8 cellular contexts compared by ENCODE assay signal in the genomic region with DNA sequence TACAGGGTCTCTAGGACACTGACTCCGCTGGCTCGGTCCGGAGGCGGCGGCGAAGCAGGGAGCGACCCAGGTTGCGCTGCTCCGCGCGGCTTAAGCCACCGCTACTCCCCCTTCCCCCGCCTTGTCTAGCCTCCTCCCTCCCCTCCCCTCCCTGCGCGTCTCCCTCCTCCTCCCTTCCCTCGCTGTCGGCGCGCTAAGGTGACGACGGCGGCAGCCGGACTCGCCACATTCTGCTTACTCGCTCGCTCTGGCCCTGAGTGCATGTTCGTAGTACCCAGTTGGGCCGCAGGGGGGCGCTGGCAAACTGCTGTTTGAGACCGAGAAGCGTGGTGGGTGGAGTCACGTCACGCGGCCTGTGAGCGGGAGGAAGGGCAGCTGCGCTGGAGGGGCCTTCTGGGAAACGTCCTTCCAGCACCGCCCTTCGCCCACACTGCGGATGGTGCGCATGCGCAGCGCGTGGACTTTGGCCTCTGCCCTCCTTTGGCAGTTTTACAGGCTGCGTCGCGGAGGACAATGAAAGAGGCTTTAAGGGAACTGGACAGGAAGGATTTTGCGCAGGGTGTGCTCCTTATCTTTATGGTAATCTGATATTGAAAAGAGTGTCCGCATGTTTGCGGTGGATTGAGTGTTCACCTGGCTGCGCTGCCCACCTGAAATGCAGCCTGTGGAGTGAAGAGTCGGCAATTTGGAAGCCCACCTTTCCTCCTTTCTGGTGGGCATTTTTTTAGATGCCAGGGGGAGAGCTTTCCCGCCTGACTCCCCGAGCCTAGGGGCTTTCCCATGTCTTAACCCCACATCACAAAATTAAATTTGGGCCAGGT. TPM values are rescaled to one million over a fixed set of nuclear protein-coding genes. Genes with fewer than 3 reads are reported as not detected.
A peak's percentile ranks its signal among the peaks of the same experiment; 100 is the strongest.
DNase-seq lines count a peak whose midpoint lies in the region; ATAC-seq, FAIRE-seq and TF ChIP-seq lines count a peak whose summit lies in the region.

A gene with protein sequence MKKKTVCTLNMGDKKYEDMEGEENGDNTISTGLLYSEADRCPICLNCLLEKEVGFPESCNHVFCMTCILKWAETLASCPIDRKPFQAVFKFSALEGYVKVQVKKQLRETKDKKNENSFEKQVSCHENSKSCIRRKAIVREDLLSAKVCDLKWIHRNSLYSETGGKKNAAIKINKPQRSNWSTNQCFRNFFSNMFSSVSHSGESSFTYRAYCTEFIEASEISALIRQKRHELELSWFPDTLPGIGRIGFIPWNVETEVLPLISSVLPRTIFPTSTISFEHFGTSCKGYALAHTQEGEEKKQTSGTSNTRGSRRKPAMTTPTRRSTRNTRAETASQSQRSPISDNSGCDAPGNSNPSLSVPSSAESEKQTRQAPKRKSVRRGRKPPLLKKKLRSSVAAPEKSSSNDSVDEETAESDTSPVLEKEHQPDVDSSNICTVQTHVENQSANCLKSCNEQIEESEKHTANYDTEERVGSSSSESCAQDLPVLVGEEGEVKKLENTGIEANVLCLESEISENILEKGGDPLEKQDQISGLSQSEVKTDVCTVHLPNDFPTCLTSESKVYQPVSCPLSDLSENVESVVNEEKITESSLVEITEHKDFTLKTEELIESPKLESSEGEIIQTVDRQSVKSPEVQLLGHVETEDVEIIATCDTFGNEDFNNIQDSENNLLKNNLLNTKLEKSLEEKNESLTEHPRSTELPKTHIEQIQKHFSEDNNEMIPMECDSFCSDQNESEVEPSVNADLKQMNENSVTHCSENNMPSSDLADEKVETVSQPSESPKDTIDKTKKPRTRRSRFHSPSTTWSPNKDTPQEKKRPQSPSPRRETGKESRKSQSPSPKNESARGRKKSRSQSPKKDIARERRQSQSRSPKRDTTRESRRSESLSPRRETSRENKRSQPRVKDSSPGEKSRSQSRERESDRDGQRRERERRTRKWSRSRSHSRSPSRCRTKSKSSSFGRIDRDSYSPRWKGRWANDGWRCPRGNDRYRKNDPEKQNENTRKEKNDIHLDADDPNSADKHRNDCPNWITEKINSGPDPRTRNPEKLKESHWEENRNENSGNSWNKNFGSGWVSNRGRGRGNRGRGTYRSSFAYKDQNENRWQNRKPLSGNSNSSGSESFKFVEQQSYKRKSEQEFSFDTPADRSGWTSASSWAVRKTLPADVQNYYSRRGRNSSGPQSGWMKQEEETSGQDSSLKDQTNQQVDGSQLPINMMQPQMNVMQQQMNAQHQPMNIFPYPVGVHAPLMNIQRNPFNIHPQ (N-terminal part only) (minus strand): TSS at position 107 of the 821 bp plus-strand sequence. CDS start 26,407 bp downstream, outside the sequence.

- H3K27ac ChIP-seq in A549 (peak within 1 kb of the TSS; percentile 94 to 97), body of pancreas (peak within 1 kb of the TSS; percentile 96 to 100 (median 99))

- POLR2A ChIA-PET in A549 (lab: Yijun Ruan, JAX): interaction anchor here (0.5 to 2.5 kb wide), 11 partner anchors 41 to 1091 kb away, joined by 3 to 11 read pairs (median 4); no protein-coding TSS in a partner anchor

- DNase-seq in A549 (ENCODE audit: low read depth in 1 of 2, low spot score in 1 of 2) (peak; percentile 91 to 100), NCI-H2107 treated with DMSO at 0.1 percent for 48 hours (lab: John Stamatoyannopoulos, UW; ENCODE audit: unreplicated experiment) (peak; percentile 98), body of pancreas (peak; percentile 100), iPS DF 19.7 (ENCODE audit: low read depth, low spot score) (peak; percentile 92), sciatic nerve (ENCODE audit: low spot score) (peak; percentile 100)

- 1% methylated on average over 41 of the region's 54 CpGs for WGBS in A549 (ENCODE audit: missing lambda C conversion rate)
- 0% methylated on average over 46 to 54 of the region's 54 CpGs for WGBS in body of pancreas, 2 donors

- CTCF ChIA-PET in A549 (lab: Yijun Ruan, JAX): interaction anchor here (0.6 to 4.5 kb wide), 27 partner anchors 9 to 1037 kb away, joined by 3 to 21 read pairs (median 3); a partner anchor contains a TSS

- peaks cover 31% of the 10 kb centered on the region for H3K4me1 ChIP-seq in A549
- peaks cover 35% of the 10 kb centered on the region for H3K4me1 ChIP-seq in body of pancreas

- intact Hi-C loops in body of pancreas (cut with DNase I): no loop called here
- intact Hi-C loops in sciatic nerve (cut with DNase I): no loop called here

- H3K36me3 ChIP-seq in body of pancreas (replicated peaks in 1 of 2; ENCODE audit: insufficient read depth in 1 of 2, low read depth in 2 of 2): no peaks in the 10 kb centered on the region

- TF ChIP-seq CTCF in A549 (IDR thresholded peaks at IDR 0.05): peak; percentile 84
- TF ChIP-seq CTCF in body of pancreas (IDR thresholded peaks at IDR 0.05): peak; percentile 85 to 100 (median 100)

- H3K27me3 ChIP-seq in body of pancreas: no peaks in the 10 kb centered on the region

- peak; percentile 89 to 95 for TF ChIP-seq RAD21 in A549 (conservative IDR thresholded peaks at IDR 0.05 in 1 of 2, IDR thresholded peaks at IDR 0.05 in 1 of 2)

- H3K4me2 ChIP-seq in A549: peak within 1 kb of the TSS; percentile 86

- ATAC-seq in A549 (peak; percentile 85 to 91), HG03066 (IDR thresholded peaks at IDR 0.05; ENCODE audit: low read depth, unreplicated experiment) (peak; percentile 66), body of pancreas (peak; percentile 90), sciatic nerve (peak; percentile 97)

- TF ChIP-seq POLR2A in A549 (IDR thresholded peaks at IDR 0.05; ENCODE audit: low read length): peak; percentile 92
- peak; percentile 73 for TF ChIP-seq POLR2A in GM18526 (IDR thresholded peaks at IDR 0.05; ENCODE audit: extremely low read depth, insufficient read length)
- peak; percentile 84 to 97 (median 96) for TF ChIP-seq POLR2A in body of pancreas (IDR thresholded peaks at IDR 0.05)

- FAIRE-seq in A549 (lab: Jason Lieb, UNC): peak; percentile 80
- peak; percentile 79 for FAIRE-seq in TTC549 (lab: Jason Lieb, UNC)

- H3K9me3 ChIP-seq in A549 (no peaks in the 10 kb centered on the region), body of pancreas (no peaks in the 10 kb centered on the region)

- peak in 1 of 2 experiments; percentile 10; a peak in 1 of 5 replicates for TF ChIP-seq EP300 in A549 (IDR thresholded peaks at IDR 0.05)

- H3K4me3 ChIP-seq in A549: peak within 1 kb of the TSS; percentile 69
- H3K4me3 ChIP-seq in body of pancreas: peak within 1 kb of the TSS; percentile 60 to 79

TF ChIP-seq in A549, 52 proteins besides CTCF, POLR2A, EP300 and RAD21 (continues in another document):
- TF ChIP-seq ZNF302 (CRISPR knock-in tag; IDR thresholded peaks at IDR 0.05): no peak
- no peak for TF ChIP-seq NFE2L2 (conservative IDR thresholded peaks at IDR 0.05; ENCODE audit: low read length)
- TF ChIP-seq JUN (IDR thresholded peaks at IDR 0.05): peak; percentile 4 to 82; a peak in 4 of 5 replicates
- TF ChIP-seq TFCP2L1 (CRISPR knock-in tag; IDR thresholded peaks at IDR 0.05): no peak
- TF ChIP-seq, protein P1, sequence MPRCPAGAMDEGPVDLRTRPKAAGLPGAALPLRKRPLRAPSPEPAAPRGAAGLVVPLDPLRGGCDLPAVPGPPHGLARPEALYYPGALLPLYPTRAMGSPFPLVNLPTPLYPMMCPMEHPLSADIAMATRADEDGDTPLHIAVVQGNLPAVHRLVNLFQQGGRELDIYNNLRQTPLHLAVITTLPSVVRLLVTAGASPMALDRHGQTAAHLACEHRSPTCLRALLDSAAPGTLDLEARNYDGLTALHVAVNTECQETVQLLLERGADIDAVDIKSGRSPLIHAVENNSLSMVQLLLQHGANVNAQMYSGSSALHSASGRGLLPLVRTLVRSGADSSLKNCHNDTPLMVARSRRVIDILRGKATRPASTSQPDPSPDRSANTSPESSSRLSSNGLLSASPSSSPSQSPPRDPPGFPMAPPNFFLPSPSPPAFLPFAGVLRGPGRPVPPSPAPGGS (IDR thresholded peaks at IDR 0.05): peak; percentile 66
- TF ChIP-seq GATA3 (IDR thresholded peaks at IDR 0.05; ENCODE audit: borderline replicate concordance): peak; percentile 87
- no peak for TF ChIP-seq CBX2 (IDR thresholded peaks at IDR 0.05; ENCODE audit: borderline replicate concordance, low read depth)
- TF ChIP-seq CBX8 (IDR thresholded peaks at IDR 0.05): no peak
- TF ChIP-seq MAFK (IDR thresholded peaks at IDR 0.05; ENCODE audit: partially characterized antibody): peak; percentile 71
- no peak for TF ChIP-seq ZSCAN20 (CRISPR knock-in tag; IDR thresholded peaks at IDR 0.05)
- peak; percentile 80 for TF ChIP-seq SMC3 (IDR thresholded peaks at IDR 0.05)
- TF ChIP-seq SREBF2 (IDR thresholded peaks at IDR 0.05): no peak
- TF ChIP-seq, protein P2, sequence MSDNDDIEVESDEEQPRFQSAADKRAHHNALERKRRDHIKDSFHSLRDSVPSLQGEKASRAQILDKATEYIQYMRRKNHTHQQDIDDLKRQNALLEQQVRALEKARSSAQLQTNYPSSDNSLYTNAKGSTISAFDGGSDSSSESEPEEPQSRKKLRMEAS (IDR thresholded peaks at IDR 0.05): peak; percentile 98
- TF ChIP-seq, protein P3, sequence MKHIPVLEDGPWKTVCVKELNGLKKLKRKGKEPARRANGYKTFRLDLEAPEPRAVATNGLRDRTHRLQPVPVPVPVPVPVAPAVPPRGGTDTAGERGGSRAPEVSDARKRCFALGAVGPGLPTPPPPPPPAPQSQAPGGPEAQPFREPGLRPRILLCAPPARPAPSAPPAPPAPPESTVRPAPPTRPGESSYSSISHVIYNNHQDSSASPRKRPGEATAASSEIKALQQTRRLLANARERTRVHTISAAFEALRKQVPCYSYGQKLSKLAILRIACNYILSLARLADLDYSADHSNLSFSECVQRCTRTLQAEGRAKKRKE (CRISPR knock-in tag; IDR thresholded peaks at IDR 0.05; ENCODE audit: low read depth): no peak
- no peak for TF ChIP-seq EHMT2 (IDR thresholded peaks at IDR 0.05; ENCODE audit: low read depth)
- peak; percentile 33 for TF ChIP-seq CHD2 (IDR thresholded peaks at IDR 0.05; ENCODE audit: low read length, partially characterized antibody)
- TF ChIP-seq, protein P4, sequence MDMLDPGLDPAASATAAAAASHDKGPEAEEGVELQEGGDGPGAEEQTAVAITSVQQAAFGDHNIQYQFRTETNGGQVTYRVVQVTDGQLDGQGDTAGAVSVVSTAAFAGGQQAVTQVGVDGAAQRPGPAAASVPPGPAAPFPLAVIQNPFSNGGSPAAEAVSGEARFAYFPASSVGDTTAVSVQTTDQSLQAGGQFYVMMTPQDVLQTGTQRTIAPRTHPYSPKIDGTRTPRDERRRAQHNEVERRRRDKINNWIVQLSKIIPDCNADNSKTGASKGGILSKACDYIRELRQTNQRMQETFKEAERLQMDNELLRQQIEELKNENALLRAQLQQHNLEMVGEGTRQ (IDR thresholded peaks at IDR 0.05): peak; percentile 83
- TF ChIP-seq FOXS1 (CRISPR knock-in tag; IDR thresholded peaks at IDR 0.05): no peak

RNA-seq across cellular contexts. Expression of the gene that starts here (rescaled TPM):
- 64.2 and 110 TPM in 2 replicates for polyA plus RNA-seq in A549 (2011; rRNA removed)
- 19.9 and 20.0 TPM in 2 replicates for polyA plus RNA-seq in A549 (2012; cell fraction: cytosol; rRNA removed)
- 12.9 and 13.2 TPM in 2 replicates for polyA plus RNA-seq in A549 (2012; cell fraction: nucleus; rRNA removed)
- 43.0 to 44.4 TPM (median 43.2 TPM) in 3 replicates for polyA plus RNA-seq in A549 (2017; fragmentation: RNase III; extraction: RNeasy Plus Mini Kit Qiagen cat#74134 plus additional on column Dnase treatment)
- polyA minus RNA-seq in A549 (2011; rRNA and poly(A)+ RNA removed): 53.4 and 65.0 TPM in 2 replicates
- 100 to 1,000 TPM in 1 of 2 donors, 10 to 100 TPM in 1; 79.1 to 104 TPM for total RNA-seq in body of pancreas
- 156 TPM for total RNA-seq in sciatic nerve

Comparison
In these comparisons a context has a peak if more than half of its experiments do, and no peak if none do; other contexts are left out.
1. Peak in every context shown above with its lines: DNase-seq, ATAC-seq, H3K4me3 ChIP-seq and H3K27ac ChIP-seq.